In the genomic region with DNA sequence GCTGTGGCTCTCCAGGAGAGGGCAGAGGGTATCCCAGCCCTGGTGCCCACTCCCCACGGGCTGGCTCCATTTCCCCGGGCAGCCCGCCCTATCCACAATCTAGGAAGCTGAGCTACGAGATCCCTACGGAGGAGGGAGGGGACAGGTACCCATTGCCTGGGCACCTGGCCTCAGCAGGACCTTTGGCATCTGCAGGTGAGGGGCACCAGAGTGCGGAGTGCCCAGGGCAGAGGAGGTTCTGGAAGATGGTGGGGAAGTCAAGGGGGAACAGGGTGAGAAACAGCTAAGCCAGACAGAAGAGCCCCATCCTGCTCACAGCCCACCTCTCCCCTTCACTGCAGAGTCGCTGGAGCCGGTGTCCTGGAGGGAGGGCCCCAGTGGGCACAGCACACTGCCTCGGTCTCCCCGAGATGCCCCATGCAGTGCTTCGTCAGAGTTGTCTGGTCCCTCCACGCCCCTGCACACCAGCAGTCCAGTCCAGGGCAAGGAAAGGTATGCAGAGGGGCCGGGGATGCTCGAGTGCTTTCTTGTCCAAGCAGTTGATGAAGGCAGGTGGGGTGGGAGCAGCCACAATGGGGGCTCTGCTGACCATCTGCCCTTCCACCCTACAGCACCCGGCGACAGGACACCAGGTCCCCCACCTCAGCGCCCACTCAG, we compare ENCODE assay signal across 17 cellular contexts. TPM values are rescaled to one million over a fixed set of nuclear protein-coding genes. Genes with fewer than 3 reads are reported as not detected.
DNase-seq lines count a peak whose midpoint lies in the region; ATAC-seq and TF ChIP-seq lines count a peak whose summit lies in the region.
"Had no signal": no experiment of that assay in that cellular context is flagged by ENCODE, and none has a peak within 500 bp of the region (broad histone marks: within the 10 kb centered on the region; RNA-seq: fewer than 3 reads in every experiment).

No MANE protein-coding gene starts in this region.

- H3K27ac ChIP-seq in esophagus squamous epithelium = peak overlapping the region in 3 of 4 donors; percentile 68 to 81 (median 74)
- peak overlapping the region; percentile 71 to 74 (median 74) for H3K27ac ChIP-seq in gastrocnemius medialis

- peaks cover 60% of the 10 kb centered on the region for H3K4me1 ChIP-seq in adipocyte (ENCODE audit: control insufficient read depth, insufficient read depth, low read length)
- peaks cover 0 to 89% (median 51%) of the 10 kb centered on the region in 3 donors for H3K4me1 ChIP-seq in esophagus squamous epithelium
- H3K4me1 ChIP-seq in gastrocnemius medialis = peaks cover 31 to 50% of the 10 kb centered on the region in 2 donors
- H3K4me1 ChIP-seq: BE2C had no signal

- H3K36me3 ChIP-seq in adipocyte (ENCODE audit: control insufficient read depth, insufficient read depth, low read length, severe bottlenecking) = peaks cover 85% of the 10 kb centered on the region
- peaks cover 6 to 100% (median 20%) of the 10 kb centered on the region in 3 donors for H3K36me3 ChIP-seq in esophagus squamous epithelium
- peaks cover 0 to 73% of the 10 kb centered on the region in 2 donors for H3K36me3 ChIP-seq in gastrocnemius medialis
- H3K36me3 ChIP-seq: BE2C had no signal

- in situ Hi-C loops in gastrocnemius medialis (cut with MboI; ENCODE audit: low sequenced_read_pairs in 4 of 4) = loop anchor here in 2 of 4 donors (10.0 to 25.0 kb wide), 2 partner anchors 125 to 127 kb away; a partner anchor contains a TSS

- intact Hi-C loops in esophagus squamous epithelium (cut with DNase I) (no loop called here), gastrocnemius medialis (cut with DNase I; ENCODE audit: low total_unique reads) (no loop called here)

- no peak for TF ChIP-seq CTCF in esophagus squamous epithelium (IDR thresholded peaks at IDR 0.05)
- TF ChIP-seq CTCF in gastrocnemius medialis (IDR thresholded peaks at IDR 0.05 in 4 of 5, conservative IDR thresholded peaks at IDR 0.05 in 1 of 5) = no peak

- TF ChIP-seq POLR2A in esophagus squamous epithelium (IDR thresholded peaks at IDR 0.05) (peak in 1 of 4 donors; percentile 6), gastrocnemius medialis (IDR thresholded peaks at IDR 0.05) (no peak)

- no peak for ATAC-seq in gastrocnemius medialis
- no peak for ATAC-seq in HG03135 (IDR thresholded peaks at IDR 0.05; ENCODE audit: unreplicated experiment)
- no peak for ATAC-seq in GM18867 (IDR thresholded peaks at IDR 0.05; ENCODE audit: unreplicated experiment)
- no peak for ATAC-seq in HG02571 (IDR thresholded peaks at IDR 0.05; ENCODE audit: unreplicated experiment)

- H3K9me3 ChIP-seq in adipocyte (ENCODE audit: control insufficient read depth, low read length) = no peaks in the 10 kb centered on the region
- H3K9me3 ChIP-seq in esophagus squamous epithelium = no peaks in the 10 kb centered on the region
- H3K9me3 ChIP-seq in gastrocnemius medialis = no peaks in the 10 kb centered on the region
- H3K9me3 ChIP-seq: BE2C, MG63 had no signal

- DNase-seq in adipocyte (ENCODE audit: low read depth) (no peak), esophagus squamous epithelium (lab: John Stamatoyannopoulos, UW) (no peak), gastrocnemius medialis (no peak)
- DNase-seq: activated CD4-positive, alpha-beta T cell treated with anti-CD3 and anti-CD28 coated beads for 4 hours; anterior cingulate cortex; BE2C; MG63; midbrain; NCI-H82; stimulated activated CD8-positive, alpha-beta memory T cell treated with anti-CD3 and anti-CD28 coated beads, Interleukin-4, amount 100 ng/mL, for 48 hours had no signal

- no peak overlapping the region for H3K4me3 ChIP-seq in adipocyte (ENCODE audit: low read length)
- no peak overlapping the region for H3K4me3 ChIP-seq in esophagus squamous epithelium
- H3K4me3 ChIP-seq in gastrocnemius medialis = no peak overlapping the region
- H3K4me3 ChIP-seq: MG63 had no signal

- H3K27me3 ChIP-seq in adipocyte (replicated peaks; ENCODE audit: control insufficient read depth, insufficient read depth, low read length) = no peaks in the 10 kb centered on the region
- H3K27me3 ChIP-seq in esophagus squamous epithelium = no peaks in the 10 kb centered on the region
- H3K27me3 ChIP-seq in gastrocnemius medialis = no peaks in the 10 kb centered on the region
- H3K27me3 ChIP-seq: BE2C, MG63 had no signal

- H3K9ac ChIP-seq in adipocyte (ENCODE audit: low read length) = peak overlapping the region; percentile 59

- WGBS in esophagus squamous epithelium, 2 donors = 65 to 86% methylated on average over 2 to 14 of the region's 17 CpGs

RNA-seq across cellular contexts. Expression of a gene that starts 10.3 kb away (rescaled TPM):
- total RNA-seq in esophagus squamous epithelium (10 to 100 TPM; 10.8 to 82.0 (median 20.8) TPM), gastrocnemius medialis (100 to 1,000 TPM in 1 of 4 donors, 10 to 100 TPM in 3; 74.4 to 114 (median 91.9) TPM)

RNA-seq across cellular contexts. Expression of a gene that starts 19.0 kb away (rescaled TPM):
- total RNA-seq in esophagus squamous epithelium (10 to 100 TPM; 28.2 to 41.4 (median 29.2) TPM), gastrocnemius medialis (10 to 100 TPM; 15.9 to 29.5 (median 25.5) TPM)

RNA-seq across cellular contexts. Expression of a gene that starts 37.3 kb away (rescaled TPM):
- total RNA-seq in esophagus squamous epithelium (100 to 1,000 TPM in 2 of 4 donors, 10 to 100 TPM in 2; 34.5 to 506 (median 94.0) TPM), gastrocnemius medialis (100 to 1,000 TPM in 1 of 4 donors, 10 to 100 TPM in 3; 67.3 to 143 (median 77.4) TPM)
- total RNA-seq: T-helper 1 cell treated with Interleukin-12 subunit alpha and Interleukin-12 subunit beta and Interleukin-4 antibody, amounts not matched to agents 30 ng/mL and 1 ng/mL, for 36 hours had no signal

RNA-seq across cellular contexts. Expression of a gene that starts 43.1 kb away (rescaled TPM):
- total RNA-seq in esophagus squamous epithelium (not detected), gastrocnemius medialis (not detected)
- total RNA-seq: dermis microvascular lymphatic vessel endothelial cell; HT1080; RPMI7951; T-helper 1 cell treated with Interleukin-12 subunit alpha and Interleukin-12 subunit beta and Interleukin-4 antibody, amounts not matched to agents 30 ng/mL and 1 ng/mL, for 36 hours had no signal

RNA-seq across cellular contexts. Expression of a gene that starts 53.9 kb away (rescaled TPM):
- total RNA-seq in esophagus squamous epithelium (100 to 1,000 TPM; 225 to 571 (median 372) TPM), gastrocnemius medialis (100 to 1,000 TPM; 667 to 821 (median 740) TPM)
